In genomic region chr19:2426661-2427322, GRCh38 we compare ENCODE assay signal across 8 cellular contexts. TPM values are rescaled to one million over a fixed set of nuclear protein-coding genes. Genes with fewer than 3 reads are reported as not detected.
DNase-seq lines count a peak whose midpoint lies in the region; ATAC-seq, FAIRE-seq and TF ChIP-seq lines count a peak whose summit lies in the region.

No MANE protein-coding gene starts in this region.

- no peaks in the 10 kb centered on the region for H3K27me3 ChIP-seq in muscle layer of duodenum (ENCODE audit: low read depth, low read length)
- H3K27me3 ChIP-seq in thoracic aorta (replicated peaks; ENCODE audit: insufficient read depth), result no peaks in the 10 kb centered on the region

- H3K27ac ChIP-seq in muscle layer of duodenum (ENCODE audit: low read length) (peak overlapping the region; percentile 90), thoracic aorta (peak overlapping the region; percentile 85 to 87)

- no peak for FAIRE-seq in D721Med (lab: Jason Lieb, UNC)

- no peak for TF ChIP-seq CTCF in D721Med (IDR thresholded peaks at IDR 0.05; ENCODE audit: insufficient read depth, missing control alignments)
- TF ChIP-seq CTCF in thoracic aorta (IDR thresholded peaks at IDR 0.05), result no peak

- H3K9me3 ChIP-seq in muscle layer of duodenum (ENCODE audit: control insufficient read depth in 1 of 2, low read length in 2 of 2) (no peaks in the 10 kb centered on the region), thoracic aorta (no peaks in the 10 kb centered on the region)

- peaks cover 4 to 40% of the 10 kb centered on the region in 2 donors for H3K4me1 ChIP-seq in muscle layer of duodenum (ENCODE audit: control insufficient read depth in 1 of 2, insufficient read depth in 2 of 2, low read length in 2 of 2)
- H3K4me1 ChIP-seq in thoracic aorta (ENCODE audit: control insufficient read depth in 1 of 2, low read depth in 2 of 2), result peaks cover 8 to 34% of the 10 kb centered on the region in 2 donors

- DNase-seq in D721Med (ENCODE audit: insufficient read length, low spot score), result peak; percentile 61
- DNase-seq in Kasumi-1 (lab: John Stamatoyannopoulos, UW), result peak; percentile 22 to 26
- peak; percentile 12 for DNase-seq in activated CD4-positive, alpha-beta T cell treated with anti-CD3 and anti-CD28 coated beads, Interleukin-2, amount 50 U/mL, for 1 hour
- peak; percentile 72 for DNase-seq in epidermal melanocyte (ENCODE audit: insufficient read length, low spot score)
- DNase-seq in thoracic aorta (ENCODE audit: low spot score), result no peak
- no peak for DNase-seq in SW480 (ENCODE audit: low spot score)

- H3K36me3 ChIP-seq in muscle layer of duodenum (ENCODE audit: control insufficient read depth in 1 of 2, insufficient read depth in 2 of 2, low read length in 2 of 2) (peaks cover 3 to 22% of the 10 kb centered on the region in 2 donors), thoracic aorta (peaks cover 11% of the 10 kb centered on the region)

- H3K4me3 ChIP-seq in muscle layer of duodenum (ENCODE audit: low read depth in 1 of 2, low read length in 2 of 2) (peak overlapping the region; percentile 83 to 96), thoracic aorta (peak overlapping the region; percentile 79)

- ATAC-seq in GM21515 (IDR thresholded peaks at IDR 0.05; ENCODE audit: unreplicated experiment) (peak; percentile 3), thoracic aorta (ENCODE audit: insufficient number of reproducible peaks, low FRiP score, low read depth) (no peak)

RNA-seq across cellular contexts. Expression of gene TIMM13, which starts 0.6 kb away (rescaled TPM):
- total RNA-seq in thoracic aorta, result 10 to 100 TPM; 19.4 to 23.4 TPM

RNA-seq across cellular contexts. Expression of gene LMNB2, which starts 30.0 kb away (rescaled TPM):
- 10 to 100 TPM; 23.6 to 43.3 TPM for total RNA-seq in thoracic aorta

RNA-seq across cellular contexts. Expression of gene GADD45B, which starts 49.1 kb away (rescaled TPM):
- 100 to 1,000 TPM; 430 to 498 TPM for total RNA-seq in thoracic aorta

Comparison
In these comparisons a context has a peak if more than half of its experiments do, and no peak if none do; other contexts are left out.
1. DNase-seq: peak in D721Med (single experiment), Kasumi-1 (2 of 2), activated CD4-positive, alpha-beta T cell treated with anti-CD3 and anti-CD28 coated beads, Interleukin-2, amount 50 U/mL, for 1 hour (single experiment) and epidermal melanocyte (single experiment); none in thoracic aorta (single experiment) and SW480 (single experiment).